8 cellular contexts compared by ENCODE assay signal in the genomic region with DNA sequence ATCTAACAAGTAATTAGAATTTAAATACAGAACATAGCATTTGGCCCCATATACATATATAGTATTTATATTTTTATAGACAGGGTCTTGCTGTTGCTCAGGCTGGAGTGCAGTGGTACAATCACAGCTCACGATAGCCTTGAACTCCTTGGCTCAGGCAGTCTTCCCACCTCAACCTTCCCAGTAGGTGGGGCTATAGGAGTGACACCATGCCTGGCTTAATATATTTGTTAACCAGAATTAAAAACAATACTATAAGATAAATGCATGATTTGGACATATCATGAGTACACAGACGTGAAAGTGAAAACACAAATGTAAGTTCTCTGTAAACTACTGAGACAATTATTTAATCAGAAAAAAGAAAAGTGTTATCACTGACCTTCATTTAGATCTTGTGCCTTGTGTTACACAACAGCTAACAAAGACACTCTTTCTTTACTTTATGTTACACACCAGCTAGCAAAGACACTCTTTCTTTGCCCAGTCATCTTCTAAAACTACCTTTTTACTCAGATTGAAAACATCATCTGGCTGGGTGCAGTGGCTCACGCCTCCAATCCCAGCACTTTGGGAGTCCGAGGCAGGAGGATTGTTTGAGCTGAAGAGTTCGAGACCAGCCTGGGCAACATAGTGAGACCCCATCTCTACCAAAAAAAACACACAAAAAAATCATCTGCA. TPM values are rescaled to one million over a fixed set of nuclear protein-coding genes. Genes with fewer than 3 reads are reported as not detected.
DNase-seq lines count a peak whose midpoint lies in the region; ATAC-seq and TF ChIP-seq lines count a peak whose summit lies in the region.

No MANE protein-coding gene starts in this region.

- intact Hi-C loops in heart right ventricle (cut with DNase I) = loop anchor here in 1 of 10 donors (10.0 kb wide), 1 partner anchor 89 kb away; no protein-coding TSS in a partner anchor
- intact Hi-C loops in Right ventricle myocardium superior (cut with DNase I) = no loop called here
- intact Hi-C loops in stomach (cut with DNase I; ENCODE audit: low total_unique reads) = no loop called here

- peaks cover 0 to 96% (median 56%) of the 10 kb centered on the region in 9 donors for H3K36me3 ChIP-seq in heart right ventricle
- peaks cover 28 to 98% (median 93%) of the 10 kb centered on the region in 4 donors for H3K36me3 ChIP-seq in stomach

- no peak overlapping the region for H3K4me3 ChIP-seq in heart right ventricle
- H3K4me3 ChIP-seq in stomach = no peak overlapping the region

- TF ChIP-seq CTCF in heart right ventricle (IDR thresholded peaks at IDR 0.05) (peak in 7 of 9 donors; percentile 9 to 43 (median 36)), foreskin keratinocyte (conservative IDR thresholded peaks at IDR 0.05) (peak; percentile 58), stomach (IDR thresholded peaks at IDR 0.05) (peak in 4 of 7 experiments; percentile 19 to 48 (median 32))

- TF ChIP-seq EP300 in stomach (IDR thresholded peaks at IDR 0.05) = no peak

- ATAC-seq in heart right ventricle (no peak), Right ventricle myocardium superior (ENCODE audit: poor library complexity) (no peak), foreskin keratinocyte (peak; percentile 55), HG02763 (IDR thresholded peaks at IDR 0.05; ENCODE audit: unreplicated experiment) (no peak), GM21786 (IDR thresholded peaks at IDR 0.05; ENCODE audit: unreplicated experiment) (no peak)

- no peak for TF ChIP-seq POLR2A in stomach (IDR thresholded peaks at IDR 0.05)

- DNase-seq in heart right ventricle (no peak), Right ventricle myocardium superior (no peak), RPMI7951 (ENCODE audit: low read depth) (peak; percentile 21), foreskin keratinocyte (peak in 1 of 2 donors; percentile 20), stomach (no peak)
- no peak for DNase-seq in effector CD4-positive, alpha-beta T cell

- no peak overlapping the region for H3K27ac ChIP-seq in heart right ventricle
- H3K27ac ChIP-seq in foreskin keratinocyte = no peak overlapping the region
- peak overlapping the region in 2 of 5 donors; percentile 11 to 61 for H3K27ac ChIP-seq in stomach

- 78 to 91% methylated on average over 5 of the region's 5 CpGs for WGBS in heart right ventricle, 2 donors
- 66 to 74% (median 71%) methylated on average over 5 of the region's 5 CpGs for WGBS in stomach, 5 donors

- H3K27me3 ChIP-seq in heart right ventricle (no peaks in the 10 kb centered on the region), foreskin keratinocyte (no peaks in the 10 kb centered on the region), stomach (no peaks in the 10 kb centered on the region)

- no peaks in the 10 kb centered on the region for H3K9me3 ChIP-seq in heart right ventricle
- no peaks in the 10 kb centered on the region for H3K9me3 ChIP-seq in stomach

- H3K4me1 ChIP-seq in heart right ventricle = peaks cover 0 to 4% (median 0%) of the 10 kb centered on the region in 9 donors
- no peaks in the 10 kb centered on the region for H3K4me1 ChIP-seq in foreskin keratinocyte
- peaks cover 0 to 14% (median 9%) of the 10 kb centered on the region in 4 donors for H3K4me1 ChIP-seq in stomach

RNA-seq across cellular contexts. Expression of a gene that starts 22.6 kb away (rescaled TPM):
- total RNA-seq in heart right ventricle (10 to 100 TPM; 35.2 to 53.5 (median 42.8) TPM), Right ventricle myocardium superior (55.3 TPM), foreskin keratinocyte (61.9 and 62.0 TPM in 2 replicates), stomach (100 to 1,000 TPM in 1 of 5 donors, 10 to 100 TPM in 4; 59.4 to 247 (median 70.0) TPM)
- polyA plus RNA-seq in heart right ventricle (100 to 1,000 TPM in 1 of 2 donors, 10 to 100 TPM in 1; 61.3 to 103 TPM), foreskin keratinocyte (64.0 and 66.5 TPM in 2 replicates), stomach (10 to 100 TPM; 49.3 to 87.2 (median 81.4) TPM)
- 35.1 and 40.3 TPM in 2 replicates for total RNA-seq in RPMI7951 (2014; rRNA removed; shearing (Covaris generic))

RNA-seq across cellular contexts. Expression of a gene that starts 30.2 kb away (rescaled TPM):
- total RNA-seq in heart right ventricle = 1 to 10 TPM; 4.1 to 9.3 (median 6.3) TPM
- 10 to 100 TPM in 1 of 2 donors, 1 to 10 TPM in 1; 5.4 to 15.6 TPM for polyA plus RNA-seq in heart right ventricle
- total RNA-seq in Right ventricle myocardium superior = 6.6 TPM
- total RNA-seq in RPMI7951 (2014; rRNA removed; shearing (Covaris generic)) = 11.8 and 12.1 TPM in 2 replicates
- 9.2 and 13.0 TPM in 2 replicates for total RNA-seq in foreskin keratinocyte
- 8.0 and 10.8 TPM in 2 replicates for polyA plus RNA-seq in foreskin keratinocyte
- total RNA-seq in stomach = 10 to 100 TPM in 3 of 5 donors, 1 to 10 TPM in 2; 6.4 to 88.9 (median 12.9) TPM
- 1 to 10 TPM; 6.7 to 7.7 (median 7.0) TPM for polyA plus RNA-seq in stomach
